Comparison of ENCODE assay signal across 8 cellular contexts in genomic region chr1:228459091-228459993, GRCh38. TPM values are rescaled to one million over a fixed set of nuclear protein-coding genes. Genes with fewer than 3 reads are reported as not detected.
A peak's percentile ranks its signal among the peaks of the same experiment; 100 is the strongest.
DNase-seq lines count a peak whose midpoint lies in the region; ATAC-seq and TF ChIP-seq lines count a peak whose summit lies in the region.

No MANE protein-coding gene starts in this region.

- peaks cover 4% of the 10 kb centered on the region for H3K27me3 ChIP-seq in brain microvascular endothelial cell (replicated peaks)
- peaks cover 57% of the 10 kb centered on the region for H3K27me3 ChIP-seq in smooth muscle cell (ENCODE audit: low read depth)

- H3K36me3 ChIP-seq in brain microvascular endothelial cell (replicated peaks) (no peaks in the 10 kb centered on the region), smooth muscle cell (ENCODE audit: low read depth) (no peaks in the 10 kb centered on the region)

- no peaks in the 10 kb centered on the region for H3K9me3 ChIP-seq in smooth muscle cell (replicated peaks; ENCODE audit: low read depth)

- TF ChIP-seq CTCF in AG09309 (IDR thresholded peaks at IDR 0.05; ENCODE audit: control insufficient read depth, insufficient read depth, low read depth, low read length, missing control alignments) (peak; percentile 77), brain microvascular endothelial cell (IDR thresholded peaks at IDR 0.05; ENCODE audit: low read depth, low read length, missing control alignments) (peak; percentile 87), smooth muscle cell (IDR thresholded peaks at IDR 0.05; ENCODE audit: borderline replicate concordance, insufficient read depth, poor library complexity, severe bottlenecking) (peak; percentile 76)

- H3K4me1 Mint-ChIP-seq in T-cell = peaks cover 52 to 58% (median 55%) of the 10 kb centered on the region in 3 donors

- peaks cover 8% of the 10 kb centered on the region for H3F3A ChIP-seq in smooth muscle cell (ENCODE audit: low read depth)

- peak overlapping the region; percentile 97 to 98 for H3K27ac Mint-ChIP-seq in T-cell

- peaks cover 2% of the 10 kb centered on the region for H3K36me3 Mint-ChIP-seq in T-cell

- H4K20me1 ChIP-seq in smooth muscle cell (ENCODE audit: low read depth) = peaks cover 4% of the 10 kb centered on the region

- peak overlapping the region; percentile 90 for H3K4me2 ChIP-seq in smooth muscle cell

- in situ Hi-C loops in brain microvascular endothelial cell (cut with HindIII; ENCODE audit: low pct_ligation_motif_present, low sequenced_read_pairs) = no loop called here

- peaks cover 10% of the 10 kb centered on the region for H3K79me2 ChIP-seq in smooth muscle cell (ENCODE audit: low read depth)

- H3K9me3 Mint-ChIP-seq in T-cell = no peaks in the 10 kb centered on the region

- peak; percentile 25 for ATAC-seq in GM18861 (IDR thresholded peaks at IDR 0.05; ENCODE audit: unreplicated experiment)
- no peak for ATAC-seq in T-cell (replicated peaks in 1 of 4)
- ATAC-seq in HG03045 (IDR thresholded peaks at IDR 0.05; ENCODE audit: unreplicated experiment) = no peak

- DNase-seq in AG09309 (ENCODE audit: low read depth) (peak; percentile 32), MV-4-11 (lab: John Stamatoyannopoulos, UW) (peak; percentile 57), T-cell (peak in 21 of 34 experiments; percentile 10 to 54 (median 33)), brain microvascular endothelial cell (peak; percentile 79), iPS-NIHi7 (ENCODE audit: extremely low spot score) (peak; percentile 58), smooth muscle cell (lab: John Stamatoyannopoulos, UW; ENCODE audit: unreplicated experiment) (no peak)

- peak overlapping the region; percentile 75 for H2AFZ ChIP-seq in smooth muscle cell (ENCODE audit: low read depth)

- CTCF ChIA-PET in T-cell (lab: Charles Lee) = interaction anchor here (0.6 to 1.1 kb wide), 9 partner anchors 12 to 324 kb away, joined by 3 to 8 read pairs (median 4); partner anchors contain the start of genes GUK1 (in 1 of the 2) and TRIM11 (in 1 of the 2)

- peak overlapping the region; percentile 8 for H3K27ac ChIP-seq in brain microvascular endothelial cell
- H3K27ac ChIP-seq in smooth muscle cell (ENCODE audit: low read depth) = no peak overlapping the region

- peaks cover 0 to 4% of the 10 kb centered on the region in 2 donors for H3K27me3 Mint-ChIP-seq in T-cell

- peaks cover 13% of the 10 kb centered on the region for H3K4me1 ChIP-seq in smooth muscle cell (ENCODE audit: low read depth)

- no peak overlapping the region for H3K9ac ChIP-seq in smooth muscle cell (ENCODE audit: low read depth)

- H3K4me3 Mint-ChIP-seq in T-cell = peak overlapping the region; percentile 97 to 99 (median 97)

- POLR2A ChIA-PET in T-cell (lab: Charles Lee) = interaction anchor here (0.6 to 0.9 kb wide), 6 partner anchors 27 to 725 kb away, joined by 4 to 10 read pairs (median 6); partner anchors contain the start of gene RNF187 (in 1 of the 2)

- WGBS in smooth muscle cell (ENCODE audit: low lambda C conversion rate) = 8% methylated on average over 41 of the region's 41 CpGs

- H3K4me3 ChIP-seq in AG09309 (ENCODE audit: control insufficient read depth, low read depth, low read length) (peak overlapping the region; percentile 70), brain microvascular endothelial cell (ENCODE audit: low read depth, low read length) (peak overlapping the region; percentile 58), smooth muscle cell (peak overlapping the region; percentile 65)

RNA-seq across cellular contexts. Expression of gene RNF187, which starts 27.8 kb away (rescaled TPM):
- total RNA-seq in T-cell (100 to 1,000 TPM in 2 of 5 donors, 10 to 100 TPM in 3; 59.6 to 105 (median 94.9) TPM), smooth muscle cell (35.9 and 36.4 TPM in 2 replicates)
- 150 and 161 TPM in 2 replicates for polyA plus RNA-seq in smooth muscle cell

RNA-seq across cellular contexts. Expression of gene TRIM17, which starts 42.7 kb away (rescaled TPM):
- total RNA-seq in T-cell (1 to 10 TPM in 4 of 5 donors, under 1 TPM in 1; 0.90 to 4.7 (median 1.7) TPM), smooth muscle cell (1.4 and 1.6 TPM in 2 replicates)
- polyA plus RNA-seq in smooth muscle cell = 1.5 and 4.4 TPM in 2 replicates

RNA-seq across cellular contexts. Expression of gene TRIM11, which starts 52.7 kb away (rescaled TPM):
- total RNA-seq in T-cell = 10 to 100 TPM; 36.4 to 66.6 (median 61.7) TPM
- 7.8 and 14.6 TPM in 2 replicates for total RNA-seq in smooth muscle cell
- 11.5 and 14.0 TPM in 2 replicates for polyA plus RNA-seq in smooth muscle cell
